ENCODE assay signal across 3 cellular contexts in genomic region chr7:115232041-115232440, GRCh38.
TF ChIP-seq lines count a peak whose summit lies in the region.

No MANE protein-coding gene starts in this region.

TF ChIP-seq in HCT116, 20 proteins besides CTCF, POLR2A, EP300 and RAD21:
- TF ChIP-seq ZNF274 (IDR thresholded peaks at IDR 0.05; ENCODE audit: low read depth, low read length) (no peak), REST (IDR thresholded peaks at IDR 0.05; ENCODE audit: low read depth) (no peak), CBX3 (IDR thresholded peaks at IDR 0.05; ENCODE audit: low read depth) (no peak), EZH2 (IDR thresholded peaks at IDR 0.05) (no peak), SP1 (IDR thresholded peaks at IDR 0.05; ENCODE audit: low read depth) (no peak), FOSL1 (IDR thresholded peaks at IDR 0.05; ENCODE audit: low read depth) (no peak), YY1 (IDR thresholded peaks at IDR 0.05; ENCODE audit: extremely low read depth, insufficient replicate concordance, low read depth, low read length) (no peak), EGR1 (IDR thresholded peaks at IDR 0.05; ENCODE audit: low read depth) (no peak), ZBTB33 (IDR thresholded peaks at IDR 0.05; ENCODE audit: extremely low read depth, insufficient replicate concordance, low read length) (no peak), SRF (IDR thresholded peaks at IDR 0.05; ENCODE audit: low read depth) (no peak), TCF7L2 (IDR thresholded peaks at IDR 0.05; ENCODE audit: borderline replicate concordance, extremely low read depth, insufficient read depth, insufficient read length) (no peak), SIN3A (IDR thresholded peaks at IDR 0.05; ENCODE audit: low read depth) (no peak), POLR2AphosphoS5 (IDR thresholded peaks at IDR 0.05; ENCODE audit: low read depth, low read length) (no peak), EZH2phosphoT487 (IDR thresholded peaks at IDR 0.05; ENCODE audit: borderline replicate concordance) (no peak), ATF3 (IDR thresholded peaks at IDR 0.05) (no peak), ELF1 (IDR thresholded peaks at IDR 0.05; ENCODE audit: borderline replicate concordance, low read depth) (no peak)

TF ChIP-seq in endothelial cell of umbilical vein, 7 proteins besides CTCF, POLR2A, EP300 and RAD21:
- TF ChIP-seq FOS (IDR thresholded peaks at IDR 0.05; ENCODE audit: borderline replicate concordance, insufficient read depth, low read length) (peak; percentile 12), GATA2 (IDR thresholded peaks at IDR 0.05; ENCODE audit: insufficient read depth, insufficient read length, low read depth, low read length) (no peak)
TF ChIP-seq in endothelial cell of umbilical vein: peak in this region for 1.

TF ChIP-seq in GM23338, 12 proteins besides CTCF, POLR2A, EP300 and RAD21:
- TF ChIP-seq POLR2AphosphoS5 (IDR thresholded peaks at IDR 0.05; ENCODE audit: low read depth): no peak
- TF ChIP-seq ZNF114 (CRISPR knock-in tag; IDR thresholded peaks at IDR 0.05): no peak
- TF ChIP-seq NANOG (IDR thresholded peaks at IDR 0.05; ENCODE audit: borderline replicate concordance): no peak
- no peak for TF ChIP-seq CREB1 (CRISPR knock-in tag; IDR thresholded peaks at IDR 0.05; ENCODE audit: low read depth)
- TF ChIP-seq ZNF331 (CRISPR knock-in tag; IDR thresholded peaks at IDR 0.05; ENCODE audit: low read depth): no peak
- no peak for TF ChIP-seq STAT1 (IDR thresholded peaks at IDR 0.05; ENCODE audit: unreplicated experiment)
- no peak for TF ChIP-seq ETS1 (IDR thresholded peaks at IDR 0.05)
- TF ChIP-seq EZH2 (IDR thresholded peaks at IDR 0.05; ENCODE audit: low read depth, unreplicated experiment): no peak
- TF ChIP-seq REST (IDR thresholded peaks at IDR 0.05; ENCODE audit: unreplicated experiment): no peak
- TF ChIP-seq JUNB (IDR thresholded peaks at IDR 0.05; ENCODE audit: unreplicated experiment): no peak
- no peak for TF ChIP-seq EZH2phosphoT487 (IDR thresholded peaks at IDR 0.05; ENCODE audit: unreplicated experiment)
- no peak for TF ChIP-seq ZNF462 (CRISPR knock-in tag; IDR thresholded peaks at IDR 0.05)
